Comparison of ENCODE assay signal across 8 cellular contexts in the genomic region with DNA sequence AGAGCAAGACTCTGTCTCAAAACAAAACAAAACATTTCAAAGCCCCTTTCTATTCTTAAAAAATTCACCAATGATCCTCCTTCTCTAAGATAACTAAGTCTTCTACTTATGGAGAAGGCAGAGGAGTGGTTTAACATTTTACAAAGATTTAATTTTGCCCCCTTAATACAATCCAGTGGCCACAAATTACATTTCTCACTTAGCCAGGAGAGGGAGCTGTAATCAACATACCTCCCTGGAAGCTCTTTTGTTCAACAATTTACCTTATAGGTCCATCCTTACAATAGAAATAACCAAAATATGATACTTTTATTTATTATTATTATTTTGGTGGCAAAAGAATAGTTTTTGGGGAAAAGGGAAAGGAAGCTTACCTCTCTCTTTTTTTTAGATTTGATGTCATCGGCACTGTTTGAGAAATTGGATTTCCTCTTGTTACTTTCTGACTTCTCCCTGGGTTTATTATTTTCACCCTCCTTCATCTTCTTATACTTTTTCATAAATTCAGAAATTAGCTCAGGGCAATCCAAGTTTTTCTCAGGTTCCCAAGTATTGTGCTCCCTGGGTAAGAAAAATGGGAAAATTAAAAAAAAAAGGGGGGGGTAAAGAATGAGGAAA. TPM values are rescaled to one million over a fixed set of nuclear protein-coding genes. Genes with fewer than 3 reads are reported as not detected.
A peak's percentile ranks its signal among the peaks of the same experiment; 100 is the strongest.
DNase-seq lines count a peak whose midpoint lies in the region; ATAC-seq and TF ChIP-seq lines count a peak whose summit lies in the region.

No MANE protein-coding gene starts in this region.

- H3K27ac ChIP-seq in brain microvascular endothelial cell = no peak overlapping the region

- DNase-seq in AG09309 (ENCODE audit: low read depth) = no peak
- peak; percentile 65 for DNase-seq in GM10248 (ENCODE audit: extremely low spot score)
- DNase-seq in NCI-H2227 (lab: John Stamatoyannopoulos, UW; ENCODE audit: unreplicated experiment) = peak; percentile 43
- DNase-seq in brain microvascular endothelial cell = peak; percentile 59
- no peak for DNase-seq in left lobe of liver (ENCODE audit: low spot score)
- no peak for DNase-seq in GM19238 (ENCODE audit: insufficient read length, low spot score)

- peak; percentile 80 for ATAC-seq in left lobe of liver
- ATAC-seq in GM21723 (IDR thresholded peaks at IDR 0.05; ENCODE audit: unreplicated experiment) = no peak
- ATAC-seq in HG03439 (IDR thresholded peaks at IDR 0.05; ENCODE audit: unreplicated experiment) = no peak

- TF ChIP-seq CTCF in AG09309 (IDR thresholded peaks at IDR 0.05; ENCODE audit: control insufficient read depth, insufficient read depth, low read depth, low read length, missing control alignments) = peak; percentile 69
- TF ChIP-seq CTCF in GM10248 (IDR thresholded peaks at IDR 0.05; ENCODE audit: control extremely low read depth, extremely low read depth, low read depth, missing control alignments) = peak; percentile 66
- TF ChIP-seq CTCF in brain microvascular endothelial cell (IDR thresholded peaks at IDR 0.05; ENCODE audit: low read depth, low read length, missing control alignments) = peak; percentile 62

- H3K4me3 ChIP-seq in AG09309 (ENCODE audit: control insufficient read depth, low read depth, low read length) (no peak overlapping the region), brain microvascular endothelial cell (ENCODE audit: low read depth, low read length) (no peak overlapping the region)

- in situ Hi-C loops in brain microvascular endothelial cell (cut with HindIII; ENCODE audit: low pct_ligation_motif_present, low sequenced_read_pairs) = no loop called here

- peaks cover 15% of the 10 kb centered on the region for H3K36me3 ChIP-seq in brain microvascular endothelial cell (replicated peaks)

- H3K27me3 ChIP-seq in brain microvascular endothelial cell (replicated peaks) = no peaks in the 10 kb centered on the region

- CTCF ChIA-PET in GM10248 (lab: Yijun Ruan, JAX) = interaction anchor here (0.7 to 8.2 kb wide), 35 partner anchors 11 to 576 kb away, joined by 3 to 85 read pairs (median 4); a partner anchor contains a TSS

- POLR2A ChIA-PET in GM10248 (lab: Yijun Ruan, JAX) = no interaction called here

RNA-seq across cellular contexts. Expression of a gene that starts 28.1 kb away (rescaled TPM):
- 21.9 TPM for total RNA-seq in left lobe of liver

RNA-seq across cellular contexts. Expression of a gene that starts 28.8 kb away (rescaled TPM):
- total RNA-seq in left lobe of liver = 144 TPM

RNA-seq across cellular contexts. Expression of a gene that starts 49.0 kb away (rescaled TPM):
- 0.68 TPM for total RNA-seq in left lobe of liver

Comparison
In these comparisons a context has a peak if more than half of its experiments do, and no peak if none do; other contexts are left out.
1. DNase-seq: peak in GM10248 (single experiment), NCI-H2227 (single experiment) and brain microvascular endothelial cell (single experiment); none in AG09309 (single experiment), left lobe of liver (single experiment) and GM19238 (single experiment).
2. Peak in every context shown above with its lines, with median percentiles within 50 percentile points of each other: CTCF ChIP-seq.